8 cellular contexts compared by ENCODE assay signal in the genomic region with DNA sequence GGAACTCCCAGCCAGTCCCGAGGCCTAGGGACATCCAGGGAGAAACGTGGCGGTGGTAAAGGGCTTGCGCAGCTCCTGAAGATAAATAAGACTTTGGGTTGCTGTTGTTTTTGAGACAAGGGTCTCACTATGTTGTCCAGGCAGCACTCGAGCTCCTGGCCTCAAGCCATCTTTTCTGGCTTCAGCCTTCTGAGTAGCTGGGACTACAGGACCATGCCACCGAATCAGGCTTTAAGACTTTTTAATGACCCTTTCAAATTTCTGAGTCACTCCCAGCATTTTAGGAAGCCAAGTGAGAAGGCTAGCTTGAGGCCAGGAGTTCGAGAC. TPM values are rescaled to one million over a fixed set of nuclear protein-coding genes. Genes with fewer than 3 reads are reported as not detected.
A peak's percentile ranks its signal among the peaks of the same experiment; 100 is the strongest.
DNase-seq lines count a peak whose midpoint lies in the region; TF ChIP-seq lines count a peak whose summit lies in the region.

No MANE protein-coding gene starts in this region.

- CTCF ChIA-PET in HEK293T (lab: Yijun Ruan, JAX), result interaction anchor here (0.6 to 1.5 kb wide), 4 partner anchors 42 to 470 kb away, joined by 3 to 5 read pairs (median 4); no protein-coding TSS in a partner anchor

- in situ Hi-C loops in SK-MEL-5 (cut with HindIII; ENCODE audit: low pct_unique_long_range_greater_than_20kb, low sequenced_read_pairs), result no loop called here

- DNase-seq in SK-MEL-5 (ENCODE audit: low read depth, low spot score) (peak; percentile 11), fibroblast of peridontal ligament (ENCODE audit: extremely low read depth) (peak; percentile 38), renal cortical epithelial cell (ENCODE audit: low read depth) (peak; percentile 20), GF-D8 (lab: John Stamatoyannopoulos, UW) (no peak), NCI-H526 (lab: John Stamatoyannopoulos, UW) (no peak), HEK293T (ENCODE audit: extremely low spot score) (no peak), NCI-H2171 (lab: John Stamatoyannopoulos, UW) (no peak)

- H3K4me3 ChIP-seq in GM08714 (ENCODE audit: low read length), result peak overlapping the region; percentile 71

- POLR2A ChIA-PET in HEK293T (lab: Yijun Ruan, JAX), result interaction anchor here (0.7 to 2.0 kb wide), 15 partner anchors 8 to 78 kb away, joined by 3 to 13 read pairs (median 4); no protein-coding TSS in a partner anchor

TF ChIP-seq in HEK293T, 16 proteins besides CTCF, POLR2A, EP300 and RAD21:
- TF ChIP-seq FOXK2 (IDR thresholded peaks at IDR 0.05) (no peak), HDGF (IDR thresholded peaks at IDR 0.05; ENCODE audit: borderline replicate concordance) (no peak), SUZ12 (IDR thresholded peaks at IDR 0.05) (no peak), FOXM1 (IDR thresholded peaks at IDR 0.05; ENCODE audit: borderline replicate concordance) (no peak), L3MBTL2 (conservative IDR thresholded peaks at IDR 0.05) (no peak), CTBP1 (IDR thresholded peaks at IDR 0.05; ENCODE audit: borderline replicate concordance) (no peak), LEF1 (IDR thresholded peaks at IDR 0.05; ENCODE audit: borderline replicate concordance) (no peak), SP1 (IDR thresholded peaks at IDR 0.05) (no peak), NFRKB (IDR thresholded peaks at IDR 0.05) (no peak)

RNA-seq across cellular contexts. Expression of a gene that starts 0.7 kb away (rescaled TPM):
- 23.9 and 24.1 TPM in 2 replicates for total RNA-seq in SK-MEL-5 (2014; rRNA removed; shearing (Covaris generic))
- polyA plus RNA-seq in SK-MEL-5 (2015; cell fraction: cytosol; rRNA removed), result 15.7 and 18.5 TPM in 2 replicates
- 7.0 and 7.9 TPM in 2 replicates for polyA plus RNA-seq in SK-MEL-5 (2015; cell fraction: nucleus; rRNA removed)
- total RNA-seq in renal cortical epithelial cell, result 46.4 and 69.7 TPM in 2 replicates

Comparison
In these comparisons a context has a peak if more than half of its experiments do, and no peak if none do; other contexts are left out.
1. DNase-seq: peak in SK-MEL-5 (single experiment), fibroblast of peridontal ligament (single experiment) and renal cortical epithelial cell (single experiment); none in GF-D8 (single experiment), NCI-H526 (0 of 2), HEK293T (single experiment) and NCI-H2171 (single experiment).